19 cellular contexts compared by ENCODE assay signal in the genomic region with DNA sequence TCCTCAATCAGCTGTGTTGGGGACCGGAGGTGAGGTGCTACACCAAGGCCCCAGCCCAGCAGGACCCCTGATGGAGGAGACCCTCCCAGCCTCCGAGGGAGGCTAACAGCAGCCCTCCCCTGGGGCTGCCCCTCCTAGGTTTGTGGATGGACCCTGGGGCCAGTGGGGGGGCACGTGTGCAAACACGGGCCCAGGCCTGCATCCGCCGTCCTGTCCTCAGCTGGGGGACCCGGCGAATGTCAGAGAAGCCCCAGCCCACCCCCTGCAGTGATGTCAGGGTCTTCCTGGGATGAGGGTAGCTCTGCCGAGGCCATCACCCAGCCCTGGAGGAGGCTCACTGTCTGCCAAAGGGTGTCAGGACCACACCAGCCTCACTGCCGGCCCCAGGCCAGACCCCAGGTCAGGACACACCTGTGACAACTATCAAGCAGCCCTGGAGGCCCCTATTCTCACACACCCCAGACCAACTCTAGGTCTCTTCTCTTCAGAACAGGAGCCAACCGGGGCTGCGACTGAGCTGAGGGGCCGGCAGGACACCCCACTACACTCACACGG. TPM values are rescaled to one million over a fixed set of nuclear protein-coding genes. Genes with fewer than 3 reads are reported as not detected.
A peak's percentile ranks its signal among the peaks of the same experiment; 100 is the strongest.
DNase-seq lines count a peak whose midpoint lies in the region; ATAC-seq and TF ChIP-seq lines count a peak whose summit lies in the region.
"Had no signal": no experiment of that assay in that cellular context is flagged by ENCODE, and none has a peak within 500 bp of the region (broad histone marks: within the 10 kb centered on the region; RNA-seq: fewer than 3 reads in every experiment).

No MANE protein-coding gene starts in this region.

- H3K23ac ChIP-seq in neuronal stem cell (ENCODE audit: low read depth, low read length, poor library complexity) = no peak overlapping the region

- no peak overlapping the region for H2BK15ac ChIP-seq in neuronal stem cell (ENCODE audit: low read length)

- H2AFZ ChIP-seq in neuronal stem cell (ENCODE audit: low read length) = no peak overlapping the region
- H2AFZ ChIP-seq: GM23248 had no signal

- H3K9me3 ChIP-seq in left ventricle myocardium inferior (replicated peaks) = no peaks in the 10 kb centered on the region
- H3K9me3 ChIP-seq in neuronal stem cell (replicated peaks in 1 of 2; ENCODE audit: control insufficient read depth in 2 of 2, insufficient read depth in 1 of 2, low read depth in 1 of 2, low read length in 2 of 2) = no peaks in the 10 kb centered on the region

- peaks cover 5% of the 10 kb centered on the region for H3K79me1 ChIP-seq in neuronal stem cell (ENCODE audit: low read depth, low read length)

- H3K4me1 ChIP-seq in left ventricle myocardium inferior (peaks cover 51% of the 10 kb centered on the region), neuronal stem cell (ENCODE audit: control insufficient read depth in 2 of 2, insufficient read depth in 1 of 2, low read depth in 1 of 2, low read length in 2 of 2) (no peaks in the 10 kb centered on the region)

- no peak overlapping the region for H4K91ac ChIP-seq in neuronal stem cell (ENCODE audit: low read depth, low read length, poor library complexity)

- intact Hi-C loops in left ventricle myocardium inferior (cut with micrococcal nuclease) (no loop called here), Right ventricle myocardium inferior (cut with DNase I) (no loop called here)

- no peak overlapping the region for H2AK5ac ChIP-seq in neuronal stem cell (ENCODE audit: low read depth, low read length)

- H3K27me3 ChIP-seq in left ventricle myocardium inferior (ENCODE audit: low read depth) = no peaks in the 10 kb centered on the region
- H3K27me3 ChIP-seq in neuronal stem cell (ENCODE audit: control insufficient read depth in 3 of 3, insufficient read depth in 3 of 3, low read depth in 1 of 3, low read length in 3 of 3) = no peaks in the 10 kb centered on the region

- H2BK5ac ChIP-seq in neuronal stem cell (ENCODE audit: low read length) = no peak overlapping the region

- CTCF ChIA-PET in RWPE1 (lab: Yijun Ruan, JAX) = interaction anchor here (0.6 kb wide), 1 partner anchor 75 kb away, joined by 3 read pairs; no protein-coding TSS in a partner anchor

- POLR2A ChIA-PET in RWPE1 (lab: Yijun Ruan, JAX; ENCODE audit: low non-redundant PET) = no interaction called here

- no peak overlapping the region for H3K4me3 ChIP-seq in left ventricle myocardium inferior
- no peak overlapping the region for H3K4me3 ChIP-seq in neuronal stem cell (ENCODE audit: low read length in 2 of 2)
- H3K4me3 ChIP-seq: GM23248 had no signal

- H3K18ac ChIP-seq in neuronal stem cell (ENCODE audit: low read length) = no peak overlapping the region

- WGBS in neuronal stem cell (ENCODE audit: extremely low coverage in 2 of 2, insufficient read length in 2 of 2, insufficient replicate concordance in 1 of 2), 2 donors = no CpG with 5 or more reads among the region's 14 CpGs

- H4K8ac ChIP-seq in neuronal stem cell (ENCODE audit: low read depth, low read length) = no peak overlapping the region

- no peak for ATAC-seq in Right ventricle myocardium inferior
- no peak for ATAC-seq in HG03095 (IDR thresholded peaks at IDR 0.05; ENCODE audit: unreplicated experiment)

- peak overlapping the region; percentile 89 for H3K27ac ChIP-seq in left ventricle myocardium inferior (replicated peaks)
- H3K27ac ChIP-seq in RWPE1 = peak overlapping the region; percentile 29
- H3K27ac ChIP-seq in neuronal stem cell (replicated peaks; ENCODE audit: low read length) = no peak overlapping the region
- H3K27ac ChIP-seq: GM23248 had no signal

- H3K4ac ChIP-seq in neuronal stem cell (ENCODE audit: low read length) = no peak overlapping the region

- H3K4me2 ChIP-seq in neuronal stem cell (ENCODE audit: insufficient read depth, low read length, poor library complexity, severe bottlenecking) = peak overlapping the region; percentile 2

- TF ChIP-seq CTCF in left ventricle myocardium inferior (IDR thresholded peaks at IDR 0.05; ENCODE audit: borderline replicate concordance) (no peak), RWPE1 (conservative IDR thresholded peaks at IDR 0.05; ENCODE audit: low read depth) (no peak)

- H3K36me3 ChIP-seq in left ventricle myocardium inferior = peaks cover 18% of the 10 kb centered on the region
- peaks cover 35 to 91% of the 10 kb centered on the region in 2 donors for H3K36me3 ChIP-seq in neuronal stem cell (replicated peaks in 1 of 2; ENCODE audit: control insufficient read depth in 2 of 2, insufficient read depth in 2 of 2, low read length in 2 of 2)

- H3K9ac ChIP-seq in neuronal stem cell (ENCODE audit: low read depth, low read length, poor library complexity) = no peak overlapping the region
- H3K9ac ChIP-seq: GM23248 had no signal

- H2BK12ac ChIP-seq in neuronal stem cell (ENCODE audit: low read length) = no peak overlapping the region

- DNase-seq in left ventricle myocardium inferior (no peak), Right ventricle myocardium inferior (ENCODE audit: missing footprints) (no peak), RWPE1 (ENCODE audit: low spot score) (no peak), neuronal stem cell (ENCODE audit: low spot score) (no peak), D341Med (ENCODE audit: low spot score) (no peak)
- DNase-seq: C1 segment of cervical spinal cord; Calu3; CD4-positive, alpha-beta memory T cell; COR-L47; DMS153; DND-41; GM23248; H7; HCEC 1CT had no signal

- H3K14ac ChIP-seq in neuronal stem cell (ENCODE audit: low read length) = no peak overlapping the region

- no peak overlapping the region for H2BK120ac ChIP-seq in neuronal stem cell (ENCODE audit: low read depth, low read length)

RNA-seq across cellular contexts. Expression of gene CEP131, which starts 26.7 kb away (rescaled TPM):
- total RNA-seq in left ventricle myocardium inferior (7.6 TPM), Right ventricle myocardium inferior (8.9 TPM)
- polyA plus RNA-seq in neuronal stem cell (2013, experiment 1 of 2) = 14.7 TPM
- 14.1 TPM for polyA plus RNA-seq in neuronal stem cell (2013, experiment 2 of 2)

RNA-seq across cellular contexts. Expression of gene AATK, which starts 30.0 kb away (rescaled TPM):
- total RNA-seq in left ventricle myocardium inferior (2.3 TPM), Right ventricle myocardium inferior (10.1 TPM)
- 5.6 TPM for polyA plus RNA-seq in neuronal stem cell (2013, experiment 1 of 2)
- 5.4 TPM for polyA plus RNA-seq in neuronal stem cell (2013, experiment 2 of 2)
- total RNA-seq: Calu3 had no signal

RNA-seq across cellular contexts. Expression of gene PVALEF, which starts 30.7 kb away (rescaled TPM):
- not detected for total RNA-seq in left ventricle myocardium inferior
- not detected for total RNA-seq in Right ventricle myocardium inferior
- 0.06 TPM for polyA plus RNA-seq in neuronal stem cell (2013, experiment 1 of 2)
- 0.04 TPM for polyA plus RNA-seq in neuronal stem cell (2013, experiment 2 of 2)
- total RNA-seq: A172; A673; Calu3; CD4-positive, alpha-beta memory T cell; GM23248; H1; H7 had no signal
- polyA plus RNA-seq: BJ; CD4-positive, alpha-beta memory T cell; GM23248 had no signal

RNA-seq across cellular contexts. Expression of gene TEPSIN, which starts 42.8 kb away (rescaled TPM):
- total RNA-seq in left ventricle myocardium inferior = 15.9 TPM
- total RNA-seq in Right ventricle myocardium inferior = 11.1 TPM
- polyA plus RNA-seq in neuronal stem cell (2013, experiment 1 of 2) = 14.7 TPM
- 14.2 TPM for polyA plus RNA-seq in neuronal stem cell (2013, experiment 2 of 2)

RNA-seq across cellular contexts. Expression of gene NDUFAF8, which starts 43.1 kb away (rescaled TPM):
- total RNA-seq in left ventricle myocardium inferior = 61.5 TPM
- 58.0 TPM for total RNA-seq in Right ventricle myocardium inferior
- 79.2 TPM for polyA plus RNA-seq in neuronal stem cell (2013, experiment 1 of 2)
- polyA plus RNA-seq in neuronal stem cell (2013, experiment 2 of 2) = 73.1 TPM
